In genomic region chr3:123872621-123873020, GRCh38 we compare ENCODE assay signal across 22 cellular contexts. TPM values are rescaled to one million over a fixed set of nuclear protein-coding genes. Genes with fewer than 3 reads are reported as not detected.
"Had no signal": no experiment of that assay in that cellular context is flagged by ENCODE, and none has a peak within 500 bp of the region (broad histone marks: within the 10 kb centered on the region; RNA-seq: fewer than 3 reads in every experiment).

No MANE protein-coding gene starts in this region.

- H3K27ac Mint-ChIP-seq: activated CD4-positive, alpha-beta memory T cell treated with anti-CD3 and anti-CD28 coated beads, Interleukin-2, amount 10 ng/mL, durations not matched to agents 7 days and 5 days; activated CD4-positive, alpha-beta T cell treated with anti-CD3 and anti-CD28 coated beads for 36 hours; activated naive CD4-positive, alpha-beta T cell treated with anti-CD3 and anti-CD28 coated beads for 36 hours; activated naive CD8-positive, alpha-beta T cell; activated T-helper 17 cell treated with anti-CD3 and anti-CD28 coated beads, Interleukin-2, amount 50 U/mL, for 72 hours had no signal

- H3K4me3 ChIP-seq: breast epithelium, PC-9 had no signal

- H3K4me1 Mint-ChIP-seq: activated CD4-positive, alpha-beta T cell treated with anti-CD3 and anti-CD28 coated beads for 36 hours; activated T-helper 17 cell treated with anti-CD3 and anti-CD28 coated beads, Interleukin-2, amount 50 U/mL, for 72 hours had no signal

- H3K9me3 Mint-ChIP-seq: activated CD4-positive, alpha-beta memory T cell treated with anti-CD3 and anti-CD28 coated beads, Interleukin-2, amount 10 ng/mL, durations not matched to agents 7 days and 5 days; activated naive CD4-positive, alpha-beta T cell treated with anti-CD3 and anti-CD28 coated beads for 36 hours; activated T-helper 17 cell treated with anti-CD3 and anti-CD28 coated beads, Interleukin-2, amount 50 U/mL, for 72 hours had no signal

- H3K36me3 ChIP-seq: breast epithelium, WERI-Rb-1 had no signal

- H2AFZ ChIP-seq: PC-9 had no signal

- H3K27me3 ChIP-seq: breast epithelium had no signal

- H3K9me3 ChIP-seq: breast epithelium had no signal

- H3K4me3 Mint-ChIP-seq: activated CD4-positive, alpha-beta memory T cell treated with anti-CD3 and anti-CD28 coated beads, Interleukin-2, amount 10 ng/mL, durations not matched to agents 7 days and 5 days; activated CD4-positive, alpha-beta T cell treated with anti-CD3 and anti-CD28 coated beads for 36 hours; activated naive CD4-positive, alpha-beta T cell treated with anti-CD3 and anti-CD28 coated beads for 36 hours; activated naive CD8-positive, alpha-beta T cell; activated T-helper 17 cell treated with anti-CD3 and anti-CD28 coated beads, Interleukin-2, amount 50 U/mL, for 72 hours had no signal

- H3K4me1 ChIP-seq: breast epithelium had no signal

- H3K4me2 ChIP-seq: PC-9 had no signal

- H3K27ac ChIP-seq: breast epithelium, PC-9, WERI-Rb-1 had no signal

- ATAC-seq: activated CD4-positive, alpha-beta T cell treated with anti-CD3 and anti-CD28 coated beads for 36 hours; activated T-helper 17 cell treated with anti-CD3 and anti-CD28 coated beads, Interleukin-2, amount 50 U/mL, for 72 hours had no signal

- DNase-seq: activated CD4-positive, alpha-beta memory T cell treated with anti-CD3 and anti-CD28 coated beads, Interleukin-2, amount 10 ng/mL, durations not matched to agents 7 days and 5 days; activated CD4-positive, alpha-beta T cell treated with anti-CD3 and anti-CD28 coated beads for 36 hours; activated CD4-positive, alpha-beta T cell treated with anti-CD3 and anti-CD28 coated beads, Interleukin-2, amount 50 U/mL, for 1 hour; activated gamma-delta T cell; activated naive CD4-positive, alpha-beta T cell treated with anti-CD3 and anti-CD28 coated beads for 36 hours; activated T-cell treated with anti-CD3 and anti-CD28 coated beads for 4 hours; activated T-cell treated with anti-CD3 and anti-CD28 coated beads, Interleukin-2, amount 50 U/mL, for 48 hours; amygdala; central memory CD4-positive, alpha-beta T cell; KG1; NCI-H1417 treated with DMSO at 0.1 percent for 48 hours; NCI-H1694; NCI-H2171 treated with DMSO at 0.1 percent for 48 hours; NCI-H510A treated with DMSO at 0.1 percent for 48 hours; NCI-H748 treated with DMSO at 0.1 percent for 48 hours; PC-9; T-helper 1 cell; WERI-Rb-1 had no signal

- H3K36me3 Mint-ChIP-seq: activated naive CD8-positive, alpha-beta T cell had no signal

RNA-seq across cellular contexts. Expression of gene MYLK, which starts 11.5 kb away (rescaled TPM):
- total RNA-seq: activated CD8-positive, alpha-beta memory T cell treated with anti-CD3 and anti-CD28 coated beads for 36 hours; activated naive CD4-positive, alpha-beta T cell treated with anti-CD3 and anti-CD28 coated beads for 36 hours had no signal
